8 cellular contexts compared by ENCODE assay signal in the genomic region with DNA sequence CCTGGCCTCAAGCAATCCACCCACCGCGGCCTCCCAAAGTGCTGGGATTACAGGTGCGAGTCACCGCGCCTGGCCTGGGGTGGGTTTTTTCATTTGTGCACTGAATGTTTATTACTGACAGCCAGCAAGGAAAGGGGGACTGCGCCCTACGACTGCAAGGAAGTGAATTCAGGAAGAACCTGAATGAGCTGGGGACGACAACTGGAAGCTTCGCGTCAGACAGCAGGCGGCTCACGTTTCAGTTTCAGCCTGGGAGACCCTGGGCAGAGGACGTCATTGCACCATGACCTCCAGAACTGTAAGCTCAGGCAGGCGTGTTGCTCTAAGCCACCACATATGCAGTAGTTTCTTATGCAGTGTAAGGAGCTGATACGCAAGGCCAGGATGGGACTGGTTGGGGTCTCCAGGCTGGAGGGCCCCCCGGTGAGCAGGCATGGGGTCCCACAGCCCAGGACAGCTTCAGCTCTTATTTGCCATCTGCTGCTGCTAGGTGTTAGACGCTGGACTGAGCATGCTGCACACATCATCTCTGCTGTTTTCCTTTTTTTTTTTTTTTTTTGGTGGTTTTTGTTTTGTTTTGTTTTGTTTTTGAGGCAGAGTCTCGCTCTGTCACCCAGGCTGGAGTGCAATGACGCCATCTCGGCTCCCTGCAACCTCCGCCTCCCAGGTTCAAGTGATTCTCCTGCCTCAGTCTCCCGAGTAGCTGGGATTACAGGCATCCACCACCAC.
A peak's percentile ranks its signal among the peaks of the same experiment; 100 is the strongest.
DNase-seq lines count a peak whose midpoint lies in the region; ATAC-seq and TF ChIP-seq lines count a peak whose summit lies in the region.
"Had no signal": no experiment of that assay in that cellular context is flagged by ENCODE, and none has a peak within 500 bp of the region (broad histone marks: within the 10 kb centered on the region; RNA-seq: fewer than 3 reads in every experiment).

No MANE protein-coding gene starts in this region.

- no TSS peak for BruUV-seq in IMR-90 (replicated peaks; lab: Mats Ljungman, UMichigan)

- peak overlapping the region; percentile 40; the same call in 2 of the 3 replicates for H2BK15ac ChIP-seq in IMR-90 (ENCODE audit: low read depth, low read length)

- H2BK20ac ChIP-seq in IMR-90 (ENCODE audit: low read depth, low read length): peak overlapping the region; percentile 68

- H2BK120ac ChIP-seq in IMR-90 (ENCODE audit: low read depth, low read length): peak overlapping the region; percentile 85

- intact Hi-C loops in IMR-90 (cut with micrococcal nuclease): loop anchor here (1.0 kb wide), 3 partner anchors 37 to 66 kb away; a partner anchor contains a TSS
- intact Hi-C loops in left lung (cut with DNase I): no loop called here

- H3K18ac ChIP-seq in IMR-90 (ENCODE audit: low read depth, low read length): peak overlapping the region; percentile 0; the same call in 1 of the 2 replicates

- H3K27ac ChIP-seq in IMR-90 (ENCODE audit: insufficient read depth, low read length) (peak overlapping the region; percentile 92), angular gyrus (ENCODE audit: low read depth, low read length) (peak overlapping the region; percentile 99), left lung (peak overlapping the region; percentile 83 to 88), temporal lobe (ENCODE audit: low read depth, low read length) (peak overlapping the region; percentile 98)

- peaks cover 4 to 38% of the 10 kb centered on the region in 2 experiments; a peak in 3 of 4 replicates for H3K79me1 ChIP-seq in IMR-90 (ENCODE audit: low read depth in 1 of 2, low read length in 2 of 2)

- no peak for ATAC-seq in IMR-90 (ENCODE audit: low read depth)
- no peak for ATAC-seq in left lung
- no peak for ATAC-seq in HG03280 (IDR thresholded peaks at IDR 0.05; ENCODE audit: unreplicated experiment)

- H3K4me3 ChIP-seq in IMR-90 (ENCODE audit: insufficient read depth, low read depth, low read length) (no peak overlapping the region), left lung (no peak overlapping the region)

- CTCF ChIA-PET in IMR-90 (lab: Yijun Ruan, JAX): interaction anchor here (1.0 to 1.2 kb wide), 3 partner anchors 9 to 19 kb away, joined by 3 read pairs; no protein-coding TSS in a partner anchor

- peaks cover 9% of the 10 kb centered on the region for H3K9me1 ChIP-seq in IMR-90 (ENCODE audit: insufficient read depth, low read length)

- H3K23ac ChIP-seq in IMR-90 (ENCODE audit: low read depth, low read length): peak overlapping the region; percentile 70; the same call in 1 of the 2 replicates

- dilution Hi-C loops in IMR-90 (cut with HindIII; ENCODE audit: low sequenced_read_pairs, unreplicated experiment): no loop called here

- H3K14ac ChIP-seq in IMR-90 (replicated peaks; ENCODE audit: low read depth, low read length): peak overlapping the region; percentile 20

- H3K4me1 ChIP-seq in IMR-90 (ENCODE audit: control insufficient read depth, insufficient read depth, low read length): peaks cover 33% of the 10 kb centered on the region
- H3K4me1 ChIP-seq in left lung: peaks cover 39 to 77% of the 10 kb centered on the region in 2 donors

- DNase-seq in IMR-90 (peak; percentile 71), left lung (peak in 1 of 2 donors; percentile 28), NCI-H82 treated with DMSO at 0.1 percent for 48 hours (lab: John Stamatoyannopoulos, UW; ENCODE audit: unreplicated experiment) (no peak), AG08395 (ENCODE audit: low spot score) (no peak)
- DNase-seq: NCI-H146 had no signal

- 80% methylated on average over 9 of the region's 22 CpGs; no CpG with 5 or more reads in 1 of the 2 experiments for WGBS in IMR-90 (ENCODE audit: extremely low coverage in 2 of 2, insufficient read length in 1 of 2), 2 experiments

- H4K91ac ChIP-seq in IMR-90 (ENCODE audit: insufficient read depth, low read depth, low read length): peak overlapping the region; percentile 80

- no peaks in the 10 kb centered on the region for H4K20me1 ChIP-seq in IMR-90 (ENCODE audit: insufficient read depth, low read length)

- peak overlapping the region; percentile 90 for H3K4ac ChIP-seq in IMR-90 (ENCODE audit: low read depth, low read length)

- H2AFZ ChIP-seq in IMR-90 (replicated peaks; ENCODE audit: low read length, poor library complexity): peak overlapping the region; percentile 53

- no peak for TF ChIP-seq RAD21 in IMR-90 (IDR thresholded peaks at IDR 0.05; ENCODE audit: low read length)

- H3K4me2 ChIP-seq in IMR-90 (ENCODE audit: low read depth, low read length): no peak overlapping the region

- H2AK9ac ChIP-seq in IMR-90 (replicated peaks; ENCODE audit: low read depth, low read length, poor library complexity): peak overlapping the region; percentile 94

- no peak for TF ChIP-seq POLR2A in IMR-90 (IDR thresholded peaks at IDR 0.05; ENCODE audit: low read depth, low read length)

- TF ChIP-seq CTCF in IMR-90 (conservative IDR thresholded peaks at IDR 0.05; ENCODE audit: low read depth, low read length) (no peak), left lung (IDR thresholded peaks at IDR 0.05) (no peak)

- peak overlapping the region; percentile 12 to 90 for H4K8ac ChIP-seq in IMR-90 (ENCODE audit: low read depth in 2 of 2, low read length in 2 of 2)

- H3K9ac ChIP-seq in IMR-90 (ENCODE audit: low read depth, low read length): peak overlapping the region; percentile 48; the same call in 1 of the 2 replicates

- H3K27me3 ChIP-seq in IMR-90 (ENCODE audit: control insufficient read depth, insufficient read depth, low read length) (no peaks in the 10 kb centered on the region), left lung (no peaks in the 10 kb centered on the region)

- peak overlapping the region; percentile 93; the same call in 1 of the 2 replicates for H4K5ac ChIP-seq in IMR-90 (ENCODE audit: low read depth, low read length)

- peak overlapping the region; percentile 90 for H2AK5ac ChIP-seq in IMR-90 (ENCODE audit: low read depth, low read length)

- H3K9me3 ChIP-seq in IMR-90 (ENCODE audit: control insufficient read depth, insufficient read depth, low read length): no peaks in the 10 kb centered on the region
- no peaks in the 10 kb centered on the region for H3K9me3 ChIP-seq in left lung

- in situ Hi-C loops in IMR-90 (cut with MboI; ENCODE audit: low sequenced_read_pairs): no loop called here

- no peaks in the 10 kb centered on the region for H3K36me3 ChIP-seq in IMR-90 (ENCODE audit: control insufficient read depth, insufficient read depth, low read length)
- H3K36me3 ChIP-seq in left lung: no peaks in the 10 kb centered on the region

- peak overlapping the region; percentile 86 for H2BK5ac ChIP-seq in IMR-90 (ENCODE audit: low read depth, low read length, poor library complexity, severe bottlenecking)

- peak overlapping the region; percentile 57 for H3K56ac ChIP-seq in IMR-90 (ENCODE audit: extremely low read depth, insufficient read depth, low read length)

- POLR2A ChIA-PET in IMR-90 (lab: Charles Lee; ENCODE audit: unreplicated experiment): interaction anchor here (0.6 to 2.8 kb wide), 4 partner anchors 20 to 66 kb away, joined by 4 to 17 read pairs (median 12); a partner anchor contains a TSS

TF ChIP-seq in IMR-90, 13 proteins besides CTCF, POLR2A, EP300 and RAD21:
- TF ChIP-seq NFE2L2 (IDR thresholded peaks at IDR 0.05; ENCODE audit: low read depth, low read length) (no peak), BHLHE40 (IDR thresholded peaks at IDR 0.05; ENCODE audit: low read depth, low read length) (peak; percentile 54; the same call in 1 of the 2 replicates), MAFK (IDR thresholded peaks at IDR 0.05; ENCODE audit: low read depth, low read length) (no peak), CHD1 (IDR thresholded peaks at IDR 0.05; ENCODE audit: low read depth, low read length) (no peak), MXI1 (IDR thresholded peaks at IDR 0.05; ENCODE audit: borderline replicate concordance, low read depth, low read length) (no peak), FOS (IDR thresholded peaks at IDR 0.05; ENCODE audit: low read depth, low read length) (no peak)
TF ChIP-seq in IMR-90: peak in this region for 1.
